In the genomic region with DNA sequence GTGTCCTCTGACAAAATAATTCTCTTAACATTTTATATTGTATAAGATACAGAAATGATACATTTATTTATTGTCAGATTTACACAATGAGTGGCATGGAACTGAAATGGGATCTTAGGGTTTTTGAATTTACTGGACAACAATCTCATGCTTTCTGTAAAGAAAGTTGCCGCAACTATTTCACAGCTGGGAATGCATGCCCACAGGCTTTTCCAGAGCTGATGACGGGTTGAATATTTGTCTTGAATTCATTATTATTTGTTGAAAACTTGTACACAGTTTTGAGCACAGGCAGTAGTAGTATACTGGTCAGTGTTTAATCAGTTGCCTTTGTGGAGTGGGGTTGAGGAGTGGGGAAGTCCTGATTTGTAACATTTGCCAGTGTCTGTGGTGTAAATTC, we compare ENCODE assay signal across 27 cellular contexts. TPM values are rescaled to one million over a fixed set of nuclear protein-coding genes. Genes with fewer than 3 reads are reported as not detected.
DNase-seq lines count a peak whose midpoint lies in the region; ATAC-seq, FAIRE-seq and TF ChIP-seq lines count a peak whose summit lies in the region.
"Had no signal": no experiment of that assay in that cellular context is flagged by ENCODE, and none has a peak within 500 bp of the region (broad histone marks: within the 10 kb centered on the region; RNA-seq: fewer than 3 reads in every experiment).

No MANE protein-coding gene starts in this region.

- H3K4me1 Mint-ChIP-seq in HFFc6 (ENCODE audit: low read depth) = peaks cover 71% of the 10 kb centered on the region
- peaks cover 42% of the 10 kb centered on the region for H3K4me1 Mint-ChIP-seq in astrocyte (ENCODE audit: low read depth, unreplicated experiment)
- peaks cover 10% of the 10 kb centered on the region for H3K4me1 Mint-ChIP-seq in neural crest cell
- H3K4me1 Mint-ChIP-seq in stimulated activated memory B cell treated with anti-CD40 and anti-IgM and Interleukin-4, amounts not matched to agents 10 μg/mL and 1 μg/mL and 100 μg/mL, for 72 hours = no peaks in the 10 kb centered on the region

- H3K36me3 ChIP-seq in astrocyte (ENCODE audit: insufficient read depth, low read length) (no peaks in the 10 kb centered on the region), spleen (no peaks in the 10 kb centered on the region), left ventricle myocardium inferior (no peaks in the 10 kb centered on the region)
- H3K36me3 ChIP-seq: Peyer's patch had no signal

- no peak for TF ChIP-seq RAD21 in A549 (conservative IDR thresholded peaks at IDR 0.05 in 1 of 2, IDR thresholded peaks at IDR 0.05 in 1 of 2)

- no peaks in the 10 kb centered on the region for H4K20me1 ChIP-seq in astrocyte (ENCODE audit: insufficient read depth, low read length)

- POLR2A ChIA-PET in A549 (lab: Yijun Ruan, JAX) = no interaction called here

- H3K27ac Mint-ChIP-seq in HFFc6 = peak overlapping the region; percentile 31
- no peak overlapping the region for H3K27ac Mint-ChIP-seq in astrocyte (ENCODE audit: unreplicated experiment)
- H3K27ac Mint-ChIP-seq in neural crest cell (ENCODE audit: unreplicated experiment) = peak overlapping the region; percentile 30
- H3K27ac Mint-ChIP-seq in stimulated activated memory B cell treated with anti-CD40 and anti-IgM and Interleukin-4, amounts not matched to agents 10 μg/mL and 1 μg/mL and 100 μg/mL, for 72 hours = no peak overlapping the region
- H3K27ac Mint-ChIP-seq: CD8-positive, alpha-beta memory T cell had no signal

- TF ChIP-seq POLR2A in A549 (IDR thresholded peaks at IDR 0.05; ENCODE audit: low read length) (no peak), spleen (IDR thresholded peaks at IDR 0.05) (no peak)

- H3K4me1 ChIP-seq in A549 (peaks cover 79% of the 10 kb centered on the region), astrocyte (ENCODE audit: insufficient read depth, low read length) (peaks cover 34% of the 10 kb centered on the region), spleen (peaks cover 0 to 37% (median 17%) of the 10 kb centered on the region in 6 donors), left ventricle myocardium inferior (peaks cover 2% of the 10 kb centered on the region)

- H3K27ac ChIP-seq in A549 (peak overlapping the region; percentile 61 to 73; a peak in 5 of 6 replicates), astrocyte (ENCODE audit: low read depth, low read length) (peak overlapping the region; percentile 22), spleen (no peak overlapping the region), left ventricle myocardium inferior (replicated peaks) (no peak overlapping the region)
- H3K27ac ChIP-seq: C4-2B, KMS-11, Peyer's patch had no signal

- no peaks in the 10 kb centered on the region for H3K9me3 ChIP-seq in A549
- H3K9me3 ChIP-seq in astrocyte (ENCODE audit: insufficient read depth, low read depth, low read length) = no peaks in the 10 kb centered on the region
- H3K9me3 ChIP-seq in spleen = no peaks in the 10 kb centered on the region
- no peaks in the 10 kb centered on the region for H3K9me3 ChIP-seq in left ventricle myocardium inferior (replicated peaks)
- H3K9me3 ChIP-seq: Peyer's patch had no signal

- H3K27me3 Mint-ChIP-seq in HFFc6 (ENCODE audit: insufficient read depth) (no peaks in the 10 kb centered on the region), astrocyte (ENCODE audit: low read depth, unreplicated experiment) (no peaks in the 10 kb centered on the region), neural crest cell (ENCODE audit: low read depth) (no peaks in the 10 kb centered on the region)
- no peaks in the 10 kb centered on the region for H3K27me3 Mint-ChIP-seq in stimulated activated memory B cell treated with anti-CD40 and anti-IgM and Interleukin-4, amounts not matched to agents 10 μg/mL and 1 μg/mL and 100 μg/mL, for 72 hours

- H3K4me3 ChIP-seq in A549 (no peak overlapping the region), astrocyte (ENCODE audit: insufficient read depth, low read depth, low read length) (no peak overlapping the region), spleen (no peak overlapping the region), left ventricle myocardium inferior (no peak overlapping the region)
- H3K4me3 ChIP-seq: Peyer's patch had no signal

- 0 out of 3 replicates have a peak overlapping the region, but pooled peaks have one; percentile 8 for H3K4me2 ChIP-seq in A549
- no peak overlapping the region for H3K4me2 ChIP-seq in astrocyte (ENCODE audit: low read length)
- H3K4me2 ChIP-seq: KMS-11 had no signal

- TF ChIP-seq CTCF in A549 (IDR thresholded peaks at IDR 0.05) = no peak
- no peak for TF ChIP-seq CTCF in HFFc6 (IDR thresholded peaks at IDR 0.05)
- no peak for TF ChIP-seq CTCF in astrocyte (IDR thresholded peaks at IDR 0.05; ENCODE audit: insufficient read depth, low read depth, low read length)
- TF ChIP-seq CTCF in neural crest cell (conservative IDR thresholded peaks at IDR 0.05) = no peak
- no peak for TF ChIP-seq CTCF in spleen (IDR thresholded peaks at IDR 0.05 in 8 of 11, conservative IDR thresholded peaks at IDR 0.05 in 3 of 11)
- TF ChIP-seq CTCF in left ventricle myocardium inferior (IDR thresholded peaks at IDR 0.05; ENCODE audit: borderline replicate concordance) = no peak

- H3K9me3 Mint-ChIP-seq in HFFc6 (no peaks in the 10 kb centered on the region), astrocyte (ENCODE audit: unreplicated experiment) (no peaks in the 10 kb centered on the region), neural crest cell (no peaks in the 10 kb centered on the region)
- no peaks in the 10 kb centered on the region for H3K9me3 Mint-ChIP-seq in stimulated activated memory B cell treated with anti-CD40 and anti-IgM and Interleukin-4, amounts not matched to agents 10 μg/mL and 1 μg/mL and 100 μg/mL, for 72 hours
- H3K9me3 Mint-ChIP-seq: CD8-positive, alpha-beta memory T cell had no signal

- no peak for FAIRE-seq in A549 (lab: Jason Lieb, UNC)
- FAIRE-seq in astrocyte (lab: Jason Lieb, UNC) = no peak

- H3K36me3 Mint-ChIP-seq in HFFc6 (ENCODE audit: low read depth) (no peaks in the 10 kb centered on the region), astrocyte (ENCODE audit: low read depth, unreplicated experiment) (no peaks in the 10 kb centered on the region), neural crest cell (ENCODE audit: low read depth) (no peaks in the 10 kb centered on the region)
- no peaks in the 10 kb centered on the region for H3K36me3 Mint-ChIP-seq in stimulated activated memory B cell treated with anti-CD40 and anti-IgM and Interleukin-4, amounts not matched to agents 10 μg/mL and 1 μg/mL and 100 μg/mL, for 72 hours
- H3K36me3 Mint-ChIP-seq: CD8-positive, alpha-beta memory T cell had no signal

- no peak overlapping the region for H3K4me3 Mint-ChIP-seq in HFFc6
- no peak overlapping the region for H3K4me3 Mint-ChIP-seq in astrocyte (ENCODE audit: unreplicated experiment)
- H3K4me3 Mint-ChIP-seq in neural crest cell = no peak overlapping the region
- H3K4me3 Mint-ChIP-seq in stimulated activated memory B cell treated with anti-CD40 and anti-IgM and Interleukin-4, amounts not matched to agents 10 μg/mL and 1 μg/mL and 100 μg/mL, for 72 hours = no peak overlapping the region
- H3K4me3 Mint-ChIP-seq: CD8-positive, alpha-beta memory T cell had no signal

- CTCF ChIA-PET in A549 (lab: Yijun Ruan, JAX) = interaction anchor here (0.7 to 2.1 kb wide), 6 partner anchors 8 to 1556 kb away, joined by 3 to 6 read pairs (median 3); no protein-coding TSS in a partner anchor

- DNase-seq in A549 (ENCODE audit: low read depth in 1 of 2, low spot score in 1 of 2) = no peak
- no peak for DNase-seq in HFFc6
- no peak for DNase-seq in astrocyte (ENCODE audit: low read depth)
- no peak for DNase-seq in neural crest cell (ENCODE audit: low read depth, low spot score)
- no peak for DNase-seq in spleen
- DNase-seq in NCI-H187 treated with DMSO at 0.1 percent for 48 hours (lab: John Stamatoyannopoulos, UW) = no peak
- no peak for DNase-seq in left ventricle myocardium inferior
- DNase-seq: 8988T; Calu3; CD8-positive, alpha-beta memory T cell; DMS153; GDM1; H7; NCI-H1092 treated with DMSO at 0.1 percent for 48 hours; NCI-H1436 treated with DMSO at 0.1 percent for 48 hours; NCI-H2029; NCI-H2227 treated with DMSO at 0.1 percent for 48 hours; NCI-H524; NCI-H774; NK-92 treated with Interleukin-12 subunit alpha and Interleukin-12 subunit beta, amount 100 ng/mL, for 24 hours; Peyer's patch had no signal

- H2AFZ ChIP-seq in astrocyte (ENCODE audit: low read depth, low read length) = no peak overlapping the region

- H3K27me3 ChIP-seq in astrocyte (ENCODE audit: insufficient read depth, low read length) (no peaks in the 10 kb centered on the region), spleen (replicated peaks in 1 of 7) (no peaks in the 10 kb centered on the region), left ventricle myocardium inferior (ENCODE audit: low read depth) (no peaks in the 10 kb centered on the region)
- H3K27me3 ChIP-seq: Peyer's patch had no signal

- no peak overlapping the region for H3K9ac ChIP-seq in astrocyte (ENCODE audit: low read length)
- H3K9ac ChIP-seq: KMS-11 had no signal

- no peak for ATAC-seq in A549
- ATAC-seq in stimulated activated memory B cell treated with anti-CD40 and anti-IgM and Interleukin-4, amounts not matched to agents 10 μg/mL and 1 μg/mL and 100 μg/mL, for 72 hours = no peak
- ATAC-seq: Right ventricle myocardium inferior had no signal

- no peaks in the 10 kb centered on the region for H3K79me2 ChIP-seq in astrocyte (ENCODE audit: insufficient read depth, low read length)

- no peak for TF ChIP-seq EP300 in A549 (IDR thresholded peaks at IDR 0.05)

- intact Hi-C loops in spleen (cut with DNase I; ENCODE audit: low total_unique reads) = no loop called here
- intact Hi-C loops in left ventricle myocardium inferior (cut with micrococcal nuclease) = no loop called here

- WGBS in A549 (ENCODE audit: missing lambda C conversion rate) = 78% methylated on average over 2 of the region's 2 CpGs
- 86 to 100% (median 97%) methylated on average over 2 of the region's 2 CpGs for WGBS in spleen, 5 donors

RNA-seq across cellular contexts. Expression of a gene that starts 20.5 kb away (rescaled TPM):
- 0.01 TPM in 1 of 2 replicates, not detected in the other for polyA plus RNA-seq in A549 (2011; rRNA removed)
- polyA plus RNA-seq in A549 (2012; cell fraction: cytosol; rRNA removed) = not detected in 2 replicates
- not detected in 2 replicates for polyA plus RNA-seq in A549 (2012; cell fraction: nucleus; rRNA removed)
- polyA plus RNA-seq in A549 (2017; fragmentation: RNase III; extraction: RNeasy Plus Mini Kit Qiagen cat#74134 plus additional on column Dnase treatment) = 0.01 to 0.03 TPM in 2 of 3 replicates, not detected in the other
- polyA minus RNA-seq in A549 (2011; rRNA and poly(A)+ RNA removed) = 0.04 and 0.05 TPM in 2 replicates
- under 1 TPM in 2 of 6 experiments, not detected in 4; 0.02 to 0.06 TPM for total RNA-seq in HFFc6 (2021; fragmentation: NEBNext Ultra II Directional; extraction: Animal tissue kit (Norgen Biotek cat#: 25700))
- total RNA-seq in astrocyte = 0.05 and 0.07 TPM in 2 replicates
- total RNA-seq in neural crest cell = not detected in 2 replicates
- total RNA-seq in spleen = 100 to 1,000 TPM in 6 of 7 donors, 10 to 100 TPM in 1; 88.8 to 370 (median 151) TPM
- 10 to 100 TPM in 2 of 3 donors, 1 to 10 TPM in 1; 9.9 to 20.9 (median 10.8) TPM for polyA plus RNA-seq in spleen
- 18.9 TPM for total RNA-seq in left ventricle myocardium inferior
- total RNA-seq: Daoy had no signal
- polyA plus RNA-seq: AG04450; CD8-positive, alpha-beta memory T cell had no signal

RNA-seq across cellular contexts. Expression of a gene that starts 36.6 kb away (rescaled TPM):
- polyA plus RNA-seq in A549 (2011; rRNA removed) (0.05 and 0.09 TPM in 2 replicates), A549 (2017; fragmentation: RNase III; extraction: RNeasy Plus Mini Kit Qiagen cat#74134 plus additional on column Dnase treatment) (0.06 to 0.14 TPM (median 0.08 TPM) in 3 replicates), spleen (under 1 TPM; 0.09 to 0.22 (median 0.22) TPM)
- polyA plus RNA-seq in A549 (2012; cell fraction: cytosol; rRNA removed) = 0.01 and 0.03 TPM in 2 replicates
- 0.02 and 0.04 TPM in 2 replicates for polyA plus RNA-seq in A549 (2012; cell fraction: nucleus; rRNA removed)
- 0.12 TPM in 1 of 2 replicates, not detected in the other for polyA minus RNA-seq in A549 (2011; rRNA and poly(A)+ RNA removed)
- under 1 TPM; 0.07 to 0.20 (median 0.09) TPM for total RNA-seq in HFFc6 (2021; fragmentation: NEBNext Ultra II Directional; extraction: Animal tissue kit (Norgen Biotek cat#: 25700))
- total RNA-seq in astrocyte (0.14 and 0.43 TPM in 2 replicates), neural crest cell (0.05 TPM in 1 of 2 replicates, not detected in the other), spleen (1 to 10 TPM in 3 of 7 donors, under 1 TPM in 4; 0.27 to 1.9 (median 0.89) TPM), left ventricle myocardium inferior (0.66 TPM)
- polyA plus RNA-seq: CD8-positive, alpha-beta memory T cell had no signal

Comparison
In these comparisons a context has a peak if more than half of its experiments do, and no peak if none do; other contexts are left out.
1. H3K27ac ChIP-seq: peak in A549 (2 of 2) and astrocyte (single experiment); none in spleen (0 of 8) and left ventricle myocardium inferior (single experiment).
2. H3K27ac Mint-ChIP-seq: peak in HFFc6 (single experiment) and neural crest cell (single experiment); none in astrocyte (single experiment) and stimulated activated memory B cell treated with anti-CD40 and anti-IgM and Interleukin-4, amounts not matched to agents 10 μg/mL and 1 μg/mL and 100 μg/mL, for 72 hours (single experiment).
3. RNA of a gene that starts 20.5 kb away (total RNA-seq): 88.8 to 370 TPM in spleen and 18.9 TPM in left ventricle myocardium inferior (single experiment); 0.05 to 0.07 TPM in astrocyte, 0.02 to 0.06 TPM in HFFc6 and not detected in neural crest cell; every median in the first group is over 10 times any median in the second.